1 cellular context compared by ENCODE assay signal in genomic region chr15:72275635-72276325, GRCh38.
A peak's percentile ranks its signal among the peaks of the same experiment; 100 is the strongest.
TF ChIP-seq lines count a peak whose summit lies in the region.

No MANE protein-coding gene starts in this region.

TF ChIP-seq in K562, 482 proteins besides CTCF, POLR2A, EP300 and RAD21:
- TF ChIP-seq ESRRA (IDR thresholded peaks at IDR 0.05; ENCODE audit: borderline replicate concordance, low read depth) = peak; percentile 50; the same call in 1 of the 2 replicates
